Comparison of ENCODE assay signal across 2 cellular contexts in the genomic region with DNA sequence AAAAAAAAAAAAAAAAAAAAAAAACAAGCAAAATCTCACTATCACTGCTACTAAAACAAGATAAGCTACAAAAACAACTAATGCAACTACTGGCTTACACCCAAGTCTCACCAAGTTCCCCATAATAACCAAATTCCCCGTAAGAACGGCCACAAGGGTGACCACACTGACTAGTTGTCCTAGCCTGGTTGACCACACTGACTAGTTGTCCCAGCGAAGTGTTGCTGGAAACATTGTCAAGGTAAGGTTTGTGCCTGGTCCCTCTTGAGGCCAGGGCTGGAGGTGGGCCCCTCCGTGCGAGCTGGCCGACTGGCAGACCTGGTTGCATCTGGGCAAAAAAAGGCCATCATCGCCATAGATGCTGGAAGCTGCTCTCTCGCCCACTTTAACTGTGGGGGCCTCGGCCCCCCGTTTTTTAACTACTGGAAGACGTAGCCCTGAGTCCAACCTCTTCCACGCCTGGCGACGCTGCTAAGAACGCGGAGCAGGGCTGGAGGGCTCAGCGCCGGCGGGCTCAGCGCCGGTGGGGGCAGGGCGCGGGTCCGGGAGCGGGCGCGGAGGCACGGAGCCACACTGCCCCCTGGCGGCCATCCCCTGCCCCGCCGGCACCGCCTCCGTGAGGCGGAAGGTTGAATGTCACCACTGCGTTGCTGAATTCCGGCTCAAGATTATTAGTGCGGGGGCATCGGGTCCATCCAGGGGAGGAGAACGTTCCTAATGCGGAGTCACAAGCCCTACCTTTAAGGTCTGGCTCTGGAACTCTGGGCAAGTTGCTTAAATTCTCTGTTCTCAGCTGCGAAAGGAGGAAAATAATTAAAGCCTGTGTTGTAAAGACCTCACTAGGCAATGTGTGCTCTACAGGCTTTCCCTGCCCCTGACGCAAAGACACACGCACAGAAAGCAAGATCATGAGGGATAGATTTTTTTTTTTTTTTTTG.
TF ChIP-seq lines count a peak whose summit lies in the region.

No MANE protein-coding gene starts in this region.

TF ChIP-seq in HEK293, 187 proteins besides CTCF, POLR2A, EP300 and RAD21 (continued from another document and continues in another):
- TF ChIP-seq ZNF660 (tag by site-specific recombination; IDR thresholded peaks at IDR 0.05) (peak; percentile 50; the same call in 1 of the 2 replicates), ZNF175 (tag by site-specific recombination; IDR thresholded peaks at IDR 0.05) (no peak), ZFHX2 (tag by site-specific recombination; conservative IDR thresholded peaks at IDR 0.05) (0 out of 2 replicates have a peak, but pooled peaks have one; percentile 18), ZNF335 (tag by site-specific recombination; conservative IDR thresholded peaks at IDR 0.05) (peak; percentile 56), ZNF529 (tag by site-specific recombination; IDR thresholded peaks at IDR 0.05; ENCODE audit: insufficient replicate concordance) (no peak), ZIC2 (tag by site-specific recombination; IDR thresholded peaks at IDR 0.05) (peak; percentile 4; the same call in 1 of the 2 replicates), ZNF677 (tag by site-specific recombination; IDR thresholded peaks at IDR 0.05) (no peak), KLF8 (tag by site-specific recombination; IDR thresholded peaks at IDR 0.05) (0 out of 2 replicates have a peak, but pooled peaks have one; percentile 25), ZNF2 (tag by site-specific recombination; IDR thresholded peaks at IDR 0.05) (0 out of 2 replicates have a peak, but pooled peaks have one; percentile 32), ZSCAN16 (tag by site-specific recombination; IDR thresholded peaks at IDR 0.05) (no peak), HOXC10 (CRISPR knock-in tag; IDR thresholded peaks at IDR 0.05) (no peak), GLIS2 (tag by site-specific recombination; IDR thresholded peaks at IDR 0.05) (peak; percentile 53), ZBTB7A (tag by site-specific recombination; IDR thresholded peaks at IDR 0.05; ENCODE audit: low read depth) (no peak), SP7 (tag by site-specific recombination; IDR thresholded peaks at IDR 0.05) (0 out of 2 replicates have a peak, but pooled peaks have one; percentile 8), HOXD13 (CRISPR knock-in tag; IDR thresholded peaks at IDR 0.05; ENCODE audit: borderline replicate concordance) (no peak), ZNF423 (tag by site-specific recombination; IDR thresholded peaks at IDR 0.05) (no peak)
- TF ChIP-seq, protein P1, sequence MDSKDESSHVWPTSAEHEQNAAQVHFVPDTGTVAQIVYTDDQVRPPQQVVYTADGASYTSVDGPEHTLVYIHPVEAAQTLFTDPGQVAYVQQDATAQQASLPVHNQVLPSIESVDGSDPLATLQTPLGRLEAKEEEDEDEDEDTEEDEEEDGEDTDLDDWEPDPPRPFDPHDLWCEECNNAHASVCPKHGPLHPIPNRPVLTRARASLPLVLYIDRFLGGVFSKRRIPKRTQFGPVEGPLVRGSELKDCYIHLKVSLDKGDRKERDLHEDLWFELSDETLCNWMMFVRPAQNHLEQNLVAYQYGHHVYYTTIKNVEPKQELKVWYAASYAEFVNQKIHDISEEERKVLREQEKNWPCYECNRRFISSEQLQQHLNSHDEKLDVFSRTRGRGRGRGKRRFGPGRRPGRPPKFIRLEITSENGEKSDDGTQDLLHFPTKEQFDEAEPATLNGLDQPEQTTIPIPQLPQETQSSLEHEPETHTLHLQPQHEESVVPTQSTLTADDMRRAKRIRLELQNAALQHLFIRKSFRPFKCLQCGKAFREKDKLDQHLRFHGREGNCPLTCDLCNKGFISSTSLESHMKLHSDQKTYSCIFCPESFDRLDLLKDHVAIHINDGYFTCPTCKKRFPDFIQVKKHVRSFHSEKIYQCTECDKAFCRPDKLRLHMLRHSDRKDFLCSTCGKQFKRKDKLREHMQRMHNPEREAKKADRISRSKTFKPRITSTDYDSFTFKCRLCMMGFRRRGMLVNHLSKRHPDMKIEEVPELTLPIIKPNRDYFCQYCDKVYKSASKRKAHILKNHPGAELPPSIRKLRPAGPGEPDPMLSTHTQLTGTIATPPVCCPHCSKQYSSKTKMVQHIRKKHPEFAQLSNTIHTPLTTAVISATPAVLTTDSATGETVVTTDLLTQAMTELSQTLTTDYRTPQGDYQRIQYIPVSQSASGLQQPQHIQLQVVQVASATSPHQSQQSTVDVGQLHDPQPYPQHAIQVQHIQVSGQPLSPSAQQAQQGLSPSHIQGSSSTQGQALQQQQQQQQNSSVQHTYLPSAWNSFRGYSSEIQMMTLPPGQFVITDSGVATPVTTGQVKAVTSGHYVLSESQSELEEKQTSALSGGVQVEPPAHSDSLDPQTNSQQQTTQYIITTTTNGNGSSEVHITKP (tag by site-specific recombination; IDR thresholded peaks at IDR 0.05) = peak; percentile 71
- TF ChIP-seq, protein P2, sequence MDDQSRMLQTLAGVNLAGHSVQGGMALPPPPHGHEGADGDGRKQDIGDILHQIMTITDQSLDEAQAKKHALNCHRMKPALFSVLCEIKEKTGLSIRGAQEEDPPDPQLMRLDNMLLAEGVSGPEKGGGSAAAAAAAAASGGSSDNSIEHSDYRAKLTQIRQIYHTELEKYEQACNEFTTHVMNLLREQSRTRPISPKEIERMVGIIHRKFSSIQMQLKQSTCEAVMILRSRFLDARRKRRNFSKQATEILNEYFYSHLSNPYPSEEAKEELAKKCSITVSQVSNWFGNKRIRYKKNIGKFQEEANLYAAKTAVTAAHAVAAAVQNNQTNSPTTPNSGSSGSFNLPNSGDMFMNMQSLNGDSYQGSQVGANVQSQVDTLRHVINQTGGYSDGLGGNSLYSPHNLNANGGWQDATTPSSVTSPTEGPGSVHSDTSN (CRISPR knock-in tag; IDR thresholded peaks at IDR 0.05) = 0 out of 2 replicates have a peak, but pooled peaks have one; percentile 25
- TF ChIP-seq, protein P3, sequence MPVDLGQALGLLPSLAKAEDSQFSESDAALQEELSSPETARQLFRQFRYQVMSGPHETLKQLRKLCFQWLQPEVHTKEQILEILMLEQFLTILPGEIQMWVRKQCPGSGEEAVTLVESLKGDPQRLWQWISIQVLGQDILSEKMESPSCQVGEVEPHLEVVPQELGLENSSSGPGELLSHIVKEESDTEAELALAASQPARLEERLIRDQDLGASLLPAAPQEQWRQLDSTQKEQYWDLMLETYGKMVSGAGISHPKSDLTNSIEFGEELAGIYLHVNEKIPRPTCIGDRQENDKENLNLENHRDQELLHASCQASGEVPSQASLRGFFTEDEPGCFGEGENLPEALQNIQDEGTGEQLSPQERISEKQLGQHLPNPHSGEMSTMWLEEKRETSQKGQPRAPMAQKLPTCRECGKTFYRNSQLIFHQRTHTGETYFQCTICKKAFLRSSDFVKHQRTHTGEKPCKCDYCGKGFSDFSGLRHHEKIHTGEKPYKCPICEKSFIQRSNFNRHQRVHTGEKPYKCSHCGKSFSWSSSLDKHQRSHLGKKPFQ (tag by site-specific recombination; IDR thresholded peaks at IDR 0.05) = no peak
- TF ChIP-seq, protein P4, sequence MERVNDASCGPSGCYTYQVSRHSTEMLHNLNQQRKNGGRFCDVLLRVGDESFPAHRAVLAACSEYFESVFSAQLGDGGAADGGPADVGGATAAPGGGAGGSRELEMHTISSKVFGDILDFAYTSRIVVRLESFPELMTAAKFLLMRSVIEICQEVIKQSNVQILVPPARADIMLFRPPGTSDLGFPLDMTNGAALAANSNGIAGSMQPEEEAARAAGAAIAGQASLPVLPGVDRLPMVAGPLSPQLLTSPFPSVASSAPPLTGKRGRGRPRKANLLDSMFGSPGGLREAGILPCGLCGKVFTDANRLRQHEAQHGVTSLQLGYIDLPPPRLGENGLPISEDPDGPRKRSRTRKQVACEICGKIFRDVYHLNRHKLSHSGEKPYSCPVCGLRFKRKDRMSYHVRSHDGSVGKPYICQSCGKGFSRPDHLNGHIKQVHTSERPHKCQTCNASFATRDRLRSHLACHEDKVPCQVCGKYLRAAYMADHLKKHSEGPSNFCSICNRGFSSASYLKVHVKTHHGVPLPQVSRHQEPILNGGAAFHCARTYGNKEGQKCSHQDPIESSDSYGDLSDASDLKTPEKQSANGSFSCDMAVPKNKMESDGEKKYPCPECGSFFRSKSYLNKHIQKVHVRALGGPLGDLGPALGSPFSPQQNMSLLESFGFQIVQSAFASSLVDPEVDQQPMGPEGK (tag by site-specific recombination; IDR thresholded peaks at IDR 0.05) = no peak; the same call in 1 of the 2 replicates

TF ChIP-seq in K562, 482 proteins besides CTCF, POLR2A, EP300 and RAD21 (continues in another document):
- TF ChIP-seq, protein P5, sequence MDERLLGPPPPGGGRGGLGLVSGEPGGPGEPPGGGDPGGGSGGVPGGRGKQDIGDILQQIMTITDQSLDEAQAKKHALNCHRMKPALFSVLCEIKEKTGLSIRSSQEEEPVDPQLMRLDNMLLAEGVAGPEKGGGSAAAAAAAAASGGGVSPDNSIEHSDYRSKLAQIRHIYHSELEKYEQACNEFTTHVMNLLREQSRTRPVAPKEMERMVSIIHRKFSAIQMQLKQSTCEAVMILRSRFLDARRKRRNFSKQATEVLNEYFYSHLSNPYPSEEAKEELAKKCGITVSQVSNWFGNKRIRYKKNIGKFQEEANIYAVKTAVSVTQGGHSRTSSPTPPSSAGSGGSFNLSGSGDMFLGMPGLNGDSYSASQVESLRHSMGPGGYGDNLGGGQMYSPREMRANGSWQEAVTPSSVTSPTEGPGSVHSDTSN (CRISPR knock-in tag; IDR thresholded peaks at IDR 0.05; ENCODE audit: low read depth) = no peak
- TF ChIP-seq, protein P5 (tag; conservative IDR thresholded peaks at IDR 0.05; ENCODE audit: low read depth) = no peak
- no peak for TF ChIP-seq FUS (optimal IDR thresholded peaks at IDR 0.05; ENCODE audit: low read depth, low read length)
- peak in 1 of 2 experiments; percentile 71; a peak in 2 of 4 replicates for TF ChIP-seq MAZ (CRISPR knock-in tag; conservative IDR thresholded peaks at IDR 0.05 in 1 of 2, IDR thresholded peaks at IDR 0.05 in 1 of 2)
- TF ChIP-seq NUFIP1 (IDR thresholded peaks at IDR 0.05; ENCODE audit: partially characterized antibody) = peak; percentile 18
- TF ChIP-seq, protein P6, sequence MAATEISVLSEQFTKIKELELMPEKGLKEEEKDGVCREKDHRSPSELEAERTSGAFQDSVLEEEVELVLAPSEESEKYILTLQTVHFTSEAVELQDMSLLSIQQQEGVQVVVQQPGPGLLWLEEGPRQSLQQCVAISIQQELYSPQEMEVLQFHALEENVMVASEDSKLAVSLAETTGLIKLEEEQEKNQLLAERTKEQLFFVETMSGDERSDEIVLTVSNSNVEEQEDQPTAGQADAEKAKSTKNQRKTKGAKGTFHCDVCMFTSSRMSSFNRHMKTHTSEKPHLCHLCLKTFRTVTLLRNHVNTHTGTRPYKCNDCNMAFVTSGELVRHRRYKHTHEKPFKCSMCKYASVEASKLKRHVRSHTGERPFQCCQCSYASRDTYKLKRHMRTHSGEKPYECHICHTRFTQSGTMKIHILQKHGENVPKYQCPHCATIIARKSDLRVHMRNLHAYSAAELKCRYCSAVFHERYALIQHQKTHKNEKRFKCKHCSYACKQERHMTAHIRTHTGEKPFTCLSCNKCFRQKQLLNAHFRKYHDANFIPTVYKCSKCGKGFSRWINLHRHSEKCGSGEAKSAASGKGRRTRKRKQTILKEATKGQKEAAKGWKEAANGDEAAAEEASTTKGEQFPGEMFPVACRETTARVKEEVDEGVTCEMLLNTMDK (IDR thresholded peaks at IDR 0.05; ENCODE audit: borderline replicate concordance, insufficient read depth, low read depth, low read length, poor library complexity, severe bottlenecking) = peak; percentile 66
- TF ChIP-seq, protein P7, sequence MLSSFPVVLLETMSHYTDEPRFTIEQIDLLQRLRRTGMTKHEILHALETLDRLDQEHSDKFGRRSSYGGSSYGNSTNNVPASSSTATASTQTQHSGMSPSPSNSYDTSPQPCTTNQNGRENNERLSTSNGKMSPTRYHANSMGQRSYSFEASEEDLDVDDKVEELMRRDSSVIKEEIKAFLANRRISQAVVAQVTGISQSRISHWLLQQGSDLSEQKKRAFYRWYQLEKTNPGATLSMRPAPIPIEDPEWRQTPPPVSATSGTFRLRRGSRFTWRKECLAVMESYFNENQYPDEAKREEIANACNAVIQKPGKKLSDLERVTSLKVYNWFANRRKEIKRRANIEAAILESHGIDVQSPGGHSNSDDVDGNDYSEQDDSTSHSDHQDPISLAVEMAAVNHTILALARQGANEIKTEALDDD (IDR thresholded peaks at IDR 0.05) = peak; percentile 99
- no peak for TF ChIP-seq DPF2 (IDR thresholded peaks at IDR 0.05)
- TF ChIP-seq SMC3 (conservative IDR thresholded peaks at IDR 0.05; ENCODE audit: insufficient read depth, low read depth, low read length) = peak; percentile 81
- TF ChIP-seq CXXC5 (CRISPR knock-in tag; IDR thresholded peaks at IDR 0.05) = peak; percentile 47
- TF ChIP-seq, protein P8, sequence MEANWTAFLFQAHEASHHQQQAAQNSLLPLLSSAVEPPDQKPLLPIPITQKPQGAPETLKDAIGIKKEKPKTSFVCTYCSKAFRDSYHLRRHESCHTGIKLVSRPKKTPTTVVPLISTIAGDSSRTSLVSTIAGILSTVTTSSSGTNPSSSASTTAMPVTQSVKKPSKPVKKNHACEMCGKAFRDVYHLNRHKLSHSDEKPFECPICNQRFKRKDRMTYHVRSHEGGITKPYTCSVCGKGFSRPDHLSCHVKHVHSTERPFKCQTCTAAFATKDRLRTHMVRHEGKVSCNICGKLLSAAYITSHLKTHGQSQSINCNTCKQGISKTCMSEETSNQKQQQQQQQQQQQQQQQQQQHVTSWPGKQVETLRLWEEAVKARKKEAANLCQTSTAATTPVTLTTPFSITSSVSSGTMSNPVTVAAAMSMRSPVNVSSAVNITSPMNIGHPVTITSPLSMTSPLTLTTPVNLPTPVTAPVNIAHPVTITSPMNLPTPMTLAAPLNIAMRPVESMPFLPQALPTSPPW (CRISPR knock-in tag; IDR thresholded peaks at IDR 0.05) = peak; percentile 37; the same call in 1 of the 2 replicates
- peak; percentile 8; the same call in 1 of the 2 replicates for TF ChIP-seq ZNF384 (IDR thresholded peaks at IDR 0.05; ENCODE audit: low read depth, low read length)
- TF ChIP-seq ZNF311 (CRISPR knock-in tag; IDR thresholded peaks at IDR 0.05) = no peak
- peak; percentile 19; the same call in 1 of the 2 replicates for TF ChIP-seq EGR1 (conservative IDR thresholded peaks at IDR 0.05)
- TF ChIP-seq RB1 (IDR thresholded peaks at IDR 0.05; ENCODE audit: low read depth) = peak; percentile 78; the same call in 1 of the 2 replicates
- TF ChIP-seq, protein P9, sequence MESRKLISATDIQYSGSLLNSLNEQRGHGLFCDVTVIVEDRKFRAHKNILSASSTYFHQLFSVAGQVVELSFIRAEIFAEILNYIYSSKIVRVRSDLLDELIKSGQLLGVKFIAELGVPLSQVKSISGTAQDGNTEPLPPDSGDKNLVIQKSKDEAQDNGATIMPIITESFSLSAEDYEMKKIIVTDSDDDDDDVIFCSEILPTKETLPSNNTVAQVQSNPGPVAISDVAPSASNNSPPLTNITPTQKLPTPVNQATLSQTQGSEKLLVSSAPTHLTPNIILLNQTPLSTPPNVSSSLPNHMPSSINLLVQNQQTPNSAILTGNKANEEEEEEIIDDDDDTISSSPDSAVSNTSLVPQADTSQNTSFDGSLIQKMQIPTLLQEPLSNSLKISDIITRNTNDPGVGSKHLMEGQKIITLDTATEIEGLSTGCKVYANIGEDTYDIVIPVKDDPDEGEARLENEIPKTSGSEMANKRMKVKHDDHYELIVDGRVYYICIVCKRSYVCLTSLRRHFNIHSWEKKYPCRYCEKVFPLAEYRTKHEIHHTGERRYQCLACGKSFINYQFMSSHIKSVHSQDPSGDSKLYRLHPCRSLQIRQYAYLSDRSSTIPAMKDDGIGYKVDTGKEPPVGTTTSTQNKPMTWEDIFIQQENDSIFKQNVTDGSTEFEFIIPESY (CRISPR knock-in tag; IDR thresholded peaks at IDR 0.05) = 0 out of 2 replicates have a peak, but pooled peaks have one; percentile 35
- TF ChIP-seq HNRNPUL1 (IDR thresholded peaks at IDR 0.05; ENCODE audit: low read length) = no peak
- TF ChIP-seq ZNF830 (CRISPR knock-in tag; IDR thresholded peaks at IDR 0.05) = no peak
